Comparison of ENCODE assay signal across 2 cellular contexts in genomic region chr13:96966415-96967102, GRCh38.
TF ChIP-seq lines count a peak whose summit lies in the region.

No MANE protein-coding gene starts in this region.

TF ChIP-seq in HCT116, 20 proteins besides CTCF, POLR2A, EP300 and RAD21:
- no peak for TF ChIP-seq YY1 (IDR thresholded peaks at IDR 0.05; ENCODE audit: extremely low read depth, insufficient replicate concordance, low read depth, low read length)
- TF ChIP-seq EZH2 (IDR thresholded peaks at IDR 0.05) = no peak

TF ChIP-seq in K562, 482 proteins besides CTCF, POLR2A, EP300 and RAD21:
- TF ChIP-seq, protein P1, sequence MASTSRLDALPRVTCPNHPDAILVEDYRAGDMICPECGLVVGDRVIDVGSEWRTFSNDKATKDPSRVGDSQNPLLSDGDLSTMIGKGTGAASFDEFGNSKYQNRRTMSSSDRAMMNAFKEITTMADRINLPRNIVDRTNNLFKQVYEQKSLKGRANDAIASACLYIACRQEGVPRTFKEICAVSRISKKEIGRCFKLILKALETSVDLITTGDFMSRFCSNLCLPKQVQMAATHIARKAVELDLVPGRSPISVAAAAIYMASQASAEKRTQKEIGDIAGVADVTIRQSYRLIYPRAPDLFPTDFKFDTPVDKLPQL (IDR thresholded peaks at IDR 0.05; ENCODE audit: extremely low read depth, insufficient read length) = no peak
- TF ChIP-seq SRF (CRISPR knock-in tag; IDR thresholded peaks at IDR 0.05) = no peak
- TF ChIP-seq ZC3H8 (IDR thresholded peaks at IDR 0.05) = no peak
- TF ChIP-seq AFF1 (IDR thresholded peaks at IDR 0.05; ENCODE audit: low read depth in 1 of 2, partially characterized antibody in 2 of 2) = no peak
- no peak for TF ChIP-seq KLF16 (IDR thresholded peaks at IDR 0.05)
- TF ChIP-seq HNRNPL (IDR thresholded peaks at IDR 0.05; ENCODE audit: low read depth, low read length) = no peak
- TF ChIP-seq NR4A1 (CRISPR knock-in tag; IDR thresholded peaks at IDR 0.05) = no peak
- TF ChIP-seq NR4A1 (tag; IDR thresholded peaks at IDR 0.05) = no peak
- no peak for TF ChIP-seq RBM34 (IDR thresholded peaks at IDR 0.05; ENCODE audit: borderline replicate concordance, insufficient read depth, low read length)
- TF ChIP-seq PKNOX1 (IDR thresholded peaks at IDR 0.05) = peak; percentile 29; the same call in 1 of the 2 replicates
- no peak for TF ChIP-seq EZH2 (IDR thresholded peaks at IDR 0.05; ENCODE audit: borderline replicate concordance, low read depth, low read length)
- no peak for TF ChIP-seq CAMTA2 (CRISPR knock-in tag; conservative IDR thresholded peaks at IDR 0.05)
- TF ChIP-seq YY1 (IDR thresholded peaks at IDR 0.05; ENCODE audit: borderline replicate concordance in 1 of 3, control insufficient read depth in 1 of 3, extremely low read depth in 1 of 3, insufficient read depth in 3 of 3, insufficient read length in 1 of 3, insufficient replicate concordance in 2 of 3, low read depth in 1 of 3, low read length in 2 of 3) = peak in 1 of 3 experiments; percentile 68
- TF ChIP-seq NFATC3 (IDR thresholded peaks at IDR 0.05) = no peak
- TF ChIP-seq TEAD1 (CRISPR knock-in tag; IDR thresholded peaks at IDR 0.05) = no peak
